20 cellular contexts compared by ENCODE assay signal in the genomic region with DNA sequence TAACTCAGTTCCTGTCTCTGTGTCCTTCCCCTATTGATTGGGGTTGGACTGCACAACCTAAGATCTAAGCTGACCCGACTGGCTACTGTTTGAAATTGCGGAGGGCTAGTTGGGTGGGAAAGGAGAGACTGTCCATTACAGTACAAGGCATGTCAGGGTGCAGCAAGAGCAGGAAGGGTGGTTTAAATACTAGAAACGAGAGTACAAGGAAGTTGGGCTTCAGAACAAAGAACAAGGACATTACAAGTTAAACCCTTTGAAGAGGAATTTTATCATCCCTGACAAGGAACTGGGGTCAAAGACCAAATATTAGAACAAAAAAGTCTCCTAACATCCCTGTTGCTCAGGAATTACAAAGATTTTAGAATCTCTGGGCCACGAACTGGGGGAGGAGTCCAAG.
DNase-seq lines count a peak whose midpoint lies in the region; ATAC-seq, FAIRE-seq and TF ChIP-seq lines count a peak whose summit lies in the region.
"Had no signal": no experiment of that assay in that cellular context is flagged by ENCODE, and none has a peak within 500 bp of the region (broad histone marks: within the 10 kb centered on the region; RNA-seq: fewer than 3 reads in every experiment).

No MANE protein-coding gene starts in this region.

- no peak for DNase-seq in activated CD4-positive, alpha-beta T cell treated with anti-CD3 and anti-CD28 coated beads, Interleukin-2, amount 10 ng/mL, durations not matched to agents 24 days and 14 days
- DNase-seq in activated CD4-positive, alpha-beta T cell treated with anti-CD3 and anti-CD28 coated beads for 1 hour, result no peak
- DNase-seq in activated CD4-positive, alpha-beta memory T cell treated with anti-CD3 and anti-CD28 coated beads, Interleukin-2, amount 10 ng/mL, durations not matched to agents 7 days and 5 days, result no peak
- DNase-seq in endothelial cell of umbilical vein (ENCODE audit: low read depth, low spot score) (no peak), trophoblast cell (no peak), ureter (ENCODE audit: low spot score) (no peak)
- DNase-seq: CD8-positive, alpha-beta memory T cell; DMS 273 treated with DMSO at 0.1 percent for 48 hours; HFFc6; Karpas-422; MM.1S; NCI-H1105 treated with DMSO at 0.1 percent for 48 hours; NCI-H187 treated with DMSO at 0.1 percent for 48 hours; NCI-H446 treated with DMSO at 0.1 percent for 48 hours; NCI-H774 had no signal

- no peak for TF ChIP-seq CTCF in endothelial cell of umbilical vein (IDR thresholded peaks at IDR 0.05; ENCODE audit: extremely low read depth in 1 of 2, insufficient read depth in 1 of 2, low read depth in 1 of 2, low read length in 2 of 2)

- peaks cover 46% of the 10 kb centered on the region for H3K36me3 Mint-ChIP-seq in activated CD4-positive, alpha-beta T cell treated with anti-CD3 and anti-CD28 coated beads, Interleukin-2, amount 10 ng/mL, durations not matched to agents 24 days and 14 days (ENCODE audit: low read depth)
- H3K36me3 Mint-ChIP-seq in activated CD4-positive, alpha-beta memory T cell treated with anti-CD3 and anti-CD28 coated beads, Interleukin-2, amount 10 ng/mL, durations not matched to agents 7 days and 5 days (ENCODE audit: low read depth), result peaks cover 48% of the 10 kb centered on the region

- CTCF ChIA-PET in activated CD4-positive, alpha-beta memory T cell treated with anti-CD3 and anti-CD28 coated beads, Interleukin-2, amount 10 ng/mL, durations not matched to agents 7 days and 5 days (lab: Charles Lee), result no interaction called here
- CTCF ChIA-PET in endothelial cell of umbilical vein (lab: Charles Lee), result interaction anchor here (0.8 kb wide), 1 partner anchor 63 kb away, joined by 4 read pairs; no protein-coding TSS in a partner anchor

- H3K79me2 ChIP-seq in endothelial cell of umbilical vein (ENCODE audit: control insufficient read depth, insufficient read depth, low read length) (no peaks in the 10 kb centered on the region), trophoblast cell (ENCODE audit: control insufficient read depth, insufficient read depth, low read length, poor library complexity) (no peaks in the 10 kb centered on the region)

- no peaks in the 10 kb centered on the region for H4K20me1 ChIP-seq in endothelial cell of umbilical vein (replicated peaks; ENCODE audit: control insufficient read depth, extremely low read depth, insufficient read depth, low read length)

- no peak overlapping the region for H3K18ac ChIP-seq in trophoblast cell (ENCODE audit: low read length)

- no peaks in the 10 kb centered on the region for H3K27me3 Mint-ChIP-seq in activated CD4-positive, alpha-beta T cell treated with anti-CD3 and anti-CD28 coated beads, Interleukin-2, amount 10 ng/mL, durations not matched to agents 24 days and 14 days
- no peaks in the 10 kb centered on the region for H3K27me3 Mint-ChIP-seq in activated CD4-positive, alpha-beta memory T cell treated with anti-CD3 and anti-CD28 coated beads, Interleukin-2, amount 10 ng/mL, durations not matched to agents 7 days and 5 days
- H3K27me3 Mint-ChIP-seq: CD8-positive, alpha-beta memory T cell had no signal

- no peak for ATAC-seq in HG02623 (IDR thresholded peaks at IDR 0.05; ENCODE audit: unreplicated experiment)
- no peak for ATAC-seq in GM18858 (IDR thresholded peaks at IDR 0.05; ENCODE audit: unreplicated experiment)
- ATAC-seq: GM23338, Panc1 had no signal

- H4K8ac ChIP-seq in trophoblast cell (ENCODE audit: low read depth, low read length), result no peak overlapping the region

- H3K4me1 ChIP-seq in endothelial cell of umbilical vein (ENCODE audit: control insufficient read depth, extremely low read depth, insufficient read depth, low read length) (peaks cover 5% of the 10 kb centered on the region), trophoblast cell (ENCODE audit: control insufficient read depth in 1 of 2, insufficient read depth in 2 of 2, low read length in 2 of 2) (no peaks in the 10 kb centered on the region)

- peaks cover 15% of the 10 kb centered on the region for H3K4me1 Mint-ChIP-seq in activated CD4-positive, alpha-beta T cell treated with anti-CD3 and anti-CD28 coated beads, Interleukin-2, amount 10 ng/mL, durations not matched to agents 24 days and 14 days
- peaks cover 27% of the 10 kb centered on the region for H3K4me1 Mint-ChIP-seq in activated CD4-positive, alpha-beta memory T cell treated with anti-CD3 and anti-CD28 coated beads, Interleukin-2, amount 10 ng/mL, durations not matched to agents 7 days and 5 days

- H2BK5ac ChIP-seq in trophoblast cell (ENCODE audit: low read depth, low read length, poor library complexity), result no peak overlapping the region

- H2AFZ ChIP-seq in endothelial cell of umbilical vein (ENCODE audit: low read depth, low read length), result no peak overlapping the region
- H2AFZ ChIP-seq in trophoblast cell (ENCODE audit: insufficient read depth, low read length, poor library complexity), result no peak overlapping the region
- H2AFZ ChIP-seq: GM23338 had no signal

- no peaks in the 10 kb centered on the region for H3K9me3 ChIP-seq in endothelial cell of umbilical vein (replicated peaks; ENCODE audit: control insufficient read depth, insufficient read depth, low read length)
- H3K9me3 ChIP-seq in trophoblast cell (ENCODE audit: insufficient read depth, low read depth, low read length), result peaks cover 4% of the 10 kb centered on the region

- dilution Hi-C loops in endothelial cell of umbilical vein (cut with MboI; ENCODE audit: extremely low pct_ligation_motif_present, low sequenced_read_pairs), result no loop called here

- FAIRE-seq in endothelial cell of umbilical vein (lab: Jason Lieb, UNC), result no peak

- H3K4me2 ChIP-seq in endothelial cell of umbilical vein (ENCODE audit: insufficient read depth, low read length), result no peak overlapping the region
- no peak overlapping the region for H3K4me2 ChIP-seq in trophoblast cell (ENCODE audit: low read length)
- H3K4me2 ChIP-seq: GM23338 had no signal

- H3K4me3 ChIP-seq in endothelial cell of umbilical vein (replicated peaks in 1 of 3; ENCODE audit: insufficient read depth in 1 of 3, low read depth in 1 of 3, low read length in 3 of 3), result no peak overlapping the region
- no peak overlapping the region for H3K4me3 ChIP-seq in trophoblast cell (ENCODE audit: low read depth, low read length)
- H3K4me3 ChIP-seq: GM23338 had no signal

- no peak for TF ChIP-seq POLR2A in endothelial cell of umbilical vein (IDR thresholded peaks at IDR 0.05; ENCODE audit: low read depth, low read length)

- H3K27ac Mint-ChIP-seq in activated CD4-positive, alpha-beta T cell treated with anti-CD3 and anti-CD28 coated beads, Interleukin-2, amount 10 ng/mL, durations not matched to agents 24 days and 14 days, result peak overlapping the region; percentile 63
- peak overlapping the region; percentile 68 for H3K27ac Mint-ChIP-seq in activated CD4-positive, alpha-beta memory T cell treated with anti-CD3 and anti-CD28 coated beads, Interleukin-2, amount 10 ng/mL, durations not matched to agents 7 days and 5 days
- H3K27ac Mint-ChIP-seq: GM23338 had no signal

- no peak overlapping the region for H2BK12ac ChIP-seq in trophoblast cell (ENCODE audit: low read length)

- no peak overlapping the region for H3K4ac ChIP-seq in trophoblast cell (ENCODE audit: low read depth, low read length)

- no peak overlapping the region for H2BK120ac ChIP-seq in trophoblast cell (ENCODE audit: insufficient read depth, low read length, poor library complexity)

- H3K36me3 ChIP-seq in endothelial cell of umbilical vein (ENCODE audit: control insufficient read depth in 2 of 2, extremely low read depth in 1 of 2, insufficient read depth in 2 of 2, low read length in 2 of 2) (no peaks in the 10 kb centered on the region), trophoblast cell (ENCODE audit: control insufficient read depth in 1 of 2, insufficient read depth in 2 of 2, low read length in 2 of 2) (no peaks in the 10 kb centered on the region)

- H3K23ac ChIP-seq in trophoblast cell (ENCODE audit: low read length), result no peak overlapping the region

- peaks cover 10% of the 10 kb centered on the region for H3K9me3 Mint-ChIP-seq in activated CD4-positive, alpha-beta T cell treated with anti-CD3 and anti-CD28 coated beads, Interleukin-2, amount 10 ng/mL, durations not matched to agents 24 days and 14 days
- H3K9me3 Mint-ChIP-seq in activated CD4-positive, alpha-beta memory T cell treated with anti-CD3 and anti-CD28 coated beads, Interleukin-2, amount 10 ng/mL, durations not matched to agents 7 days and 5 days, result peaks cover 31% of the 10 kb centered on the region

- no peaks in the 10 kb centered on the region for H3K9me1 ChIP-seq in endothelial cell of umbilical vein (replicated peaks; ENCODE audit: control insufficient read depth, extremely low read depth, insufficient read depth, low read length)

- H3K27ac ChIP-seq in endothelial cell of umbilical vein (ENCODE audit: insufficient read depth, low read depth, low read length), result no peak overlapping the region
- no peak overlapping the region for H3K27ac ChIP-seq in trophoblast cell (ENCODE audit: low read depth, low read length)
- H3K27ac ChIP-seq: 22Rv1 had no signal

- no peak overlapping the region for H3K4me3 Mint-ChIP-seq in activated CD4-positive, alpha-beta T cell treated with anti-CD3 and anti-CD28 coated beads, Interleukin-2, amount 10 ng/mL, durations not matched to agents 24 days and 14 days
- H3K4me3 Mint-ChIP-seq in activated CD4-positive, alpha-beta memory T cell treated with anti-CD3 and anti-CD28 coated beads, Interleukin-2, amount 10 ng/mL, durations not matched to agents 7 days and 5 days, result no peak overlapping the region
- H3K4me3 Mint-ChIP-seq: CD8-positive, alpha-beta memory T cell; GM23338; HFFc6 had no signal

- H4K12ac ChIP-seq in trophoblast cell (ENCODE audit: low read depth, low read length), result no peak overlapping the region

- H3K27me3 ChIP-seq in endothelial cell of umbilical vein (ENCODE audit: control insufficient read depth in 2 of 2, insufficient read depth in 2 of 2, low read length in 2 of 2) (no peaks in the 10 kb centered on the region), trophoblast cell (ENCODE audit: insufficient read depth, low read length) (no peaks in the 10 kb centered on the region)

- no peaks in the 10 kb centered on the region for H3K79me1 ChIP-seq in trophoblast cell (ENCODE audit: low read length)

- intact Hi-C loops in activated CD4-positive, alpha-beta T cell treated with anti-CD3 and anti-CD28 coated beads, Interleukin-2, amount 10 ng/mL, durations not matched to agents 24 days and 14 days (cut with micrococcal nuclease), result no loop called here
- intact Hi-C loops in endothelial cell of umbilical vein (cut with micrococcal nuclease), result no loop called here

- POLR2A ChIA-PET in activated CD4-positive, alpha-beta memory T cell treated with anti-CD3 and anti-CD28 coated beads, Interleukin-2, amount 10 ng/mL, durations not matched to agents 7 days and 5 days (lab: Charles Lee), result no interaction called here
- POLR2A ChIA-PET in endothelial cell of umbilical vein (lab: Charles Lee), result no interaction called here

- H2AK5ac ChIP-seq in trophoblast cell (ENCODE audit: low read length), result no peak overlapping the region

- WGBS in trophoblast cell (ENCODE audit: extremely low coverage, insufficient coverage, insufficient read length), result no CpG with 5 or more reads among the region's 4 CpGs

- no TSS peak for BruUV-seq in endothelial cell of umbilical vein (replicated peaks; lab: Mats Ljungman, UMichigan)

- H4K91ac ChIP-seq in trophoblast cell (ENCODE audit: low read depth, low read length), result no peak overlapping the region

- H3K14ac ChIP-seq in trophoblast cell (ENCODE audit: low read length), result no peak overlapping the region

- H3K9ac ChIP-seq in endothelial cell of umbilical vein (replicated peaks; ENCODE audit: extremely low read depth, insufficient read depth, low read length) (no peak overlapping the region), trophoblast cell (ENCODE audit: low read length) (peak overlapping the region; percentile 18)
